8 cellular contexts compared by ENCODE assay signal in genomic region chr1:167219194-167219593, GRCh38. TPM values are rescaled to one million over a fixed set of nuclear protein-coding genes. Genes with fewer than 3 reads are reported as not detected.
DNase-seq lines count a peak whose midpoint lies in the region; ATAC-seq and TF ChIP-seq lines count a peak whose summit lies in the region.

No MANE protein-coding gene starts in this region.

- H3K27me3 ChIP-seq in iPS-20b (ENCODE audit: insufficient read depth, low read length): no peaks in the 10 kb centered on the region
- H3K27me3 ChIP-seq in thymus (ENCODE audit: control insufficient read depth, insufficient read depth): no peaks in the 10 kb centered on the region

- no peak for ATAC-seq in activated T-cell treated with anti-CD3 and anti-CD28 coated beads, Interleukin-2, amount 50 U/mL, for 4 hours
- ATAC-seq in activated B cell treated with CpG ODN at 0.5 μM for 24 hours (ENCODE audit: low read depth) (no peak), GM18519 (IDR thresholded peaks at IDR 0.05; ENCODE audit: low FRiP score, unreplicated experiment) (no peak), GM18498 (IDR thresholded peaks at IDR 0.05; ENCODE audit: unreplicated experiment) (no peak)

- no peak for TF ChIP-seq CTCF in activated B cell treated with CpG ODN at 0.5 μM for 24 hours (IDR thresholded peaks at IDR 0.05)

- peaks cover 4% of the 10 kb centered on the region for H3K9me3 Mint-ChIP-seq in activated T-cell treated with anti-CD3 and anti-CD28 coated beads, Interleukin-2, amount 50 U/mL, for 4 hours
- peaks cover 2% of the 10 kb centered on the region for H3K9me3 Mint-ChIP-seq in activated B cell treated with CpG ODN at 0.5 μM for 24 hours

- H3K27me3 Mint-ChIP-seq in activated T-cell treated with anti-CD3 and anti-CD28 coated beads, Interleukin-2, amount 50 U/mL, for 4 hours (ENCODE audit: low read depth): no peaks in the 10 kb centered on the region
- H3K27me3 Mint-ChIP-seq in activated B cell treated with CpG ODN at 0.5 μM for 24 hours: no peaks in the 10 kb centered on the region

- no peaks in the 10 kb centered on the region for H3K36me3 Mint-ChIP-seq in activated T-cell treated with anti-CD3 and anti-CD28 coated beads, Interleukin-2, amount 50 U/mL, for 4 hours (ENCODE audit: insufficient read depth)
- H3K36me3 Mint-ChIP-seq in activated B cell treated with CpG ODN at 0.5 μM for 24 hours (ENCODE audit: low read depth): peaks cover 11% of the 10 kb centered on the region

- H3K4me3 Mint-ChIP-seq in activated T-cell treated with anti-CD3 and anti-CD28 coated beads, Interleukin-2, amount 50 U/mL, for 4 hours: peak overlapping the region; percentile 87
- H3K4me3 Mint-ChIP-seq in activated B cell treated with CpG ODN at 0.5 μM for 24 hours: peak overlapping the region; percentile 93

- CTCF ChIA-PET in activated B cell treated with CpG ODN at 0.5 μM for 24 hours (lab: Charles Lee): interaction anchor here (1.3 to 2.2 kb wide), 8 partner anchors 13 to 335 kb away, joined by 4 to 13 read pairs (median 7); partner anchors contain the start of gene CREG1

- intact Hi-C loops in activated B cell treated with CpG ODN at 0.5 μM for 24 hours (cut with micrococcal nuclease): no loop called here

- no peaks in the 10 kb centered on the region for H3K9me3 ChIP-seq in iPS-20b (ENCODE audit: insufficient read depth, low read depth, low read length)
- peaks cover 2% of the 10 kb centered on the region for H3K9me3 ChIP-seq in thymus (ENCODE audit: control insufficient read depth)

- DNase-seq in activated T-cell treated with anti-CD3 and anti-CD28 coated beads, Interleukin-2, amount 50 U/mL, for 4 hours: no peak
- DNase-seq in activated T-cell treated with anti-CD3 and anti-CD28 coated beads, Interleukin-2, amount 50 U/mL, for 48 hours: no peak
- DNase-seq in activated B cell treated with CpG ODN at 0.5 μM for 24 hours (no peak), NCI-H187 treated with DMSO at 0.1 percent for 48 hours (lab: John Stamatoyannopoulos, UW) (no peak)

- H3K4me1 Mint-ChIP-seq in activated T-cell treated with anti-CD3 and anti-CD28 coated beads, Interleukin-2, amount 50 U/mL, for 4 hours (ENCODE audit: low read depth): peaks cover 28% of the 10 kb centered on the region
- H3K4me1 Mint-ChIP-seq in activated B cell treated with CpG ODN at 0.5 μM for 24 hours: peaks cover 28% of the 10 kb centered on the region

- H3K36me3 ChIP-seq in iPS-20b (ENCODE audit: insufficient read depth, low read depth, low read length): no peaks in the 10 kb centered on the region
- H3K36me3 ChIP-seq in thymus (ENCODE audit: control insufficient read depth, insufficient read depth): no peaks in the 10 kb centered on the region

- WGBS in thymus: 69% methylated on average over 5 of the region's 5 CpGs

- no peak overlapping the region for H3K27ac Mint-ChIP-seq in activated B cell treated with CpG ODN at 0.5 μM for 24 hours

- H3K27ac ChIP-seq in iPS-20b (ENCODE audit: low read length) (peak overlapping the region; percentile 100), thymus (ENCODE audit: low read depth) (no peak overlapping the region)

- H3K9ac ChIP-seq in iPS-20b (ENCODE audit: low read depth, low read length): peak overlapping the region; percentile 99

- H3K4me1 ChIP-seq in iPS-20b (ENCODE audit: insufficient read depth, low read length): peaks cover 25% of the 10 kb centered on the region; the same call in 1 of the 2 replicates
- H3K4me1 ChIP-seq in thymus (ENCODE audit: control insufficient read depth, insufficient read depth, low read length): peaks cover 4% of the 10 kb centered on the region

- H3K4me3 ChIP-seq in iPS-20b (ENCODE audit: low read length) (peak overlapping the region; percentile 87), thymus (ENCODE audit: low read length) (peak overlapping the region; percentile 99)

- POLR2A ChIA-PET in activated B cell treated with CpG ODN at 0.5 μM for 24 hours (lab: Charles Lee): interaction anchor here (0.6 to 3.6 kb wide), 9 partner anchors 43 to 718 kb away, joined by 3 to 51 read pairs (median 10); partner anchors contain the start of genes DCAF6, MPC2, POGK and TADA1

RNA-seq across cellular contexts. Expression of gene POU2F1, which starts 1.5 kb away (rescaled TPM):
- 1 to 10 TPM; 9.0 to 9.9 (median 9.0) TPM for total RNA-seq in activated T-cell treated with anti-CD3 and anti-CD28 coated beads, Interleukin-2, amount 50 U/mL, for 4 hours
- total RNA-seq in activated B cell treated with CpG ODN at 0.5 μM for 24 hours: 30.5 and 35.5 TPM in 2 replicates
- polyA plus RNA-seq in thymus: 2.6 TPM
